1 cellular context compared by ENCODE assay signal in the genomic region with DNA sequence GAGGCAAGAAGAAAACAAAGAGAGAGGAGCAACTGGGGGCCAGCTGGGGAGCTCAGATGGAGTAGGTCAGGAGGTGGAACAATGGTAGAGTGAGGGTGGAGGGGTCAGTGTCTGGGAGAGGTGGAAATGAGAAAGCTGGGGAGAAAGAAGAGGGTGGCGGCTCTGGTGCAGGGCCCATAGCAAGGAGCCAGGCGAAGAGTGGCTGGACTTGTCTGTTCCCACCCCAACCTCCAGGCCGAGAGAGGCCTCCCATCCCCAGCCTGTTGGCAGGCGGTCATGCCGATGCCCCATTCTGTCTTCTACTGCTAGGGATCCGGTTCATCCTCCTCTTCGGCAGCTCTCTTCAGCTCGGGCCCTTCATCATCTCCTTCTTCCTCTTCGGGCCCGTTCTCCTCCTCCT.
TF ChIP-seq lines count a peak whose summit lies in the region.

No MANE protein-coding gene starts in this region.

TF ChIP-seq in GM23338, 12 proteins besides CTCF, POLR2A, EP300 and RAD21:
- TF ChIP-seq, protein P1, sequence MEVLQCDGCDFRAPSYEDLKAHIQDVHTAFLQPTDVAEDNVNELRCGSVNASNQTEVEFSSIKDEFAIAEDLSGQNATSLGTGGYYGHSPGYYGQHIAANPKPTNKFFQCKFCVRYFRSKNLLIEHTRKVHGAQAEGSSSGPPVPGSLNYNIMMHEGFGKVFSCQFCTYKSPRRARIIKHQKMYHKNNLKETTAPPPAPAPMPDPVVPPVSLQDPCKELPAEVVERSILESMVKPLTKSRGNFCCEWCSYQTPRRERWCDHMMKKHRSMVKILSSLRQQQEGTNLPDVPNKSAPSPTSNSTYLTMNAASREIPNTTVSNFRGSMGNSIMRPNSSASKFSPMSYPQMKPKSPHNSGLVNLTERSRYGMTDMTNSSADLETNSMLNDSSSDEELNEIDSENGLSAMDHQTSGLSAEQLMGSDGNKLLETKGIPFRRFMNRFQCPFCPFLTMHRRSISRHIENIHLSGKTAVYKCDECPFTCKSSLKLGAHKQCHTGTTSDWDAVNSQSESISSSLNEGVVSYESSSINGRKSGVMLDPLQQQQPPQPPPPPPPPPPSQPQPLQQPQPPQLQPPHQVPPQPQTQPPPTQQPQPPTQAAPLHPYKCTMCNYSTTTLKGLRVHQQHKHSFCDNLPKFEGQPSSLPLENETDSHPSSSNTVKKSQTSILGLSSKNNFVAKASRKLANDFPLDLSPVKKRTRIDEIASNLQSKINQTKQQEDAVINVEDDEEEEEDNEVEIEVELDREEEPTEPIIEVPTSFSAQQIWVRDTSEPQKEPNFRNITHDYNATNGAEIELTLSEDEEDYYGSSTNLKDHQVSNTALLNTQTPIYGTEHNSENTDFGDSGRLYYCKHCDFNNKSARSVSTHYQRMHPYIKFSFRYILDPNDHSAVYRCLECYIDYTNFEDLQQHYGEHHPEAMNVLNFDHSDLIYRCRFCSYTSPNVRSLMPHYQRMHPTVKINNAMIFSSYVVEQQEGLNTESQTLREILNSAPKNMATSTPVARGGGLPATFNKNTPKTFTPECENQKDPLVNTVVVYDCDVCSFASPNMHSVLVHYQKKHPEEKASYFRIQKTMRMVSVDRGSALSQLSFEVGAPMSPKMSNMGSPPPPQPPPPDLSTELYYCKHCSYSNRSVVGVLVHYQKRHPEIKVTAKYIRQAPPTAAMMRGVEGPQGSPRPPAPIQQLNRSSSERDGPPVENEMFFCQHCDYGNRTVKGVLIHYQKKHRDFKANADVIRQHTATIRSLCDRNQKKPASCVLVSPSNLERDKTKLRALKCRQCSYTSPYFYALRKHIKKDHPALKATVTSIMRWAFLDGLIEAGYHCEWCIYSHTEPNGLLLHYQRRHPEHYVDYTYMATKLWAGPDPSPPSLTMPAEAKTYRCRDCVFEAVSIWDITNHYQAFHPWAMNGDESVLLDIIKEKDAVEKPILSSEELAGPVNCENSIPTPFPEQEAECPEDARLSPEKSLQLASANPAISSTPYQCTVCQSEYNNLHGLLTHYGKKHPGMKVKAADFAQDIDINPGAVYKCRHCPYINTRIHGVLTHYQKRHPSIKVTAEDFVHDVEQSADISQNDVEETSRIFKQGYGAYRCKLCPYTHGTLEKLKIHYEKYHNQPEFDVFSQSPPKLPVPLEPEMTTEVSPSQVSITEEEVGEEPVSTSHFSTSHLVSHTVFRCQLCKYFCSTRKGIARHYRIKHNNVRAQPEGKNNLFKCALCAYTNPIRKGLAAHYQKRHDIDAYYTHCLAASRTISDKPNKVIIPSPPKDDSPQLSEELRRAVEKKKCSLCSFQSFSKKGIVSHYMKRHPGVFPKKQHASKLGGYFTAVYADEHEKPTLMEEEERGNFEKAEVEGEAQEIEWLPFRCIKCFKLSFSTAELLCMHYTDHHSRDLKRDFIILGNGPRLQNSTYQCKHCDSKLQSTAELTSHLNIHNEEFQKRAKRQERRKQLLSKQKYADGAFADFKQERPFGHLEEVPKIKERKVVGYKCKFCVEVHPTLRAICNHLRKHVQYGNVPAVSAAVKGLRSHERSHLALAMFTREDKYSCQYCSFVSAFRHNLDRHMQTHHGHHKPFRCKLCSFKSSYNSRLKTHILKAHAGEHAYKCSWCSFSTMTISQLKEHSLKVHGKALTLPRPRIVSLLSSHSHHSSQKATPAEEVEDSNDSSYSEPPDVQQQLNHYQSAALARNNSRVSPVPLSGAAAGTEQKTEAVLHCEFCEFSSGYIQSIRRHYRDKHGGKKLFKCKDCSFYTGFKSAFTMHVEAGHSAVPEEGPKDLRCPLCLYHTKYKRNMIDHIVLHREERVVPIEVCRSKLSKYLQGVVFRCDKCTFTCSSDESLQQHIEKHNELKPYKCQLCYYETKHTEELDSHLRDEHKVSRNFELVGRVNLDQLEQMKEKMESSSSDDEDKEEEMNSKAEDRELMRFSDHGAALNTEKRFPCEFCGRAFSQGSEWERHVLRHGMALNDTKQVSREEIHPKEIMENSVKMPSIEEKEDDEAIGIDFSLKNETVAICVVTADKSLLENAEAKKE (CRISPR knock-in tag; IDR thresholded peaks at IDR 0.05): no peak
- TF ChIP-seq CREB1 (CRISPR knock-in tag; IDR thresholded peaks at IDR 0.05; ENCODE audit: low read depth) (no peak), NANOG (IDR thresholded peaks at IDR 0.05; ENCODE audit: borderline replicate concordance) (no peak), STAT1 (IDR thresholded peaks at IDR 0.05; ENCODE audit: unreplicated experiment) (no peak), ZNF331 (CRISPR knock-in tag; IDR thresholded peaks at IDR 0.05; ENCODE audit: low read depth) (no peak), JUNB (IDR thresholded peaks at IDR 0.05; ENCODE audit: unreplicated experiment) (no peak), POLR2AphosphoS5 (IDR thresholded peaks at IDR 0.05; ENCODE audit: low read depth) (no peak), ZNF114 (CRISPR knock-in tag; IDR thresholded peaks at IDR 0.05) (no peak), EZH2 (IDR thresholded peaks at IDR 0.05; ENCODE audit: low read depth, unreplicated experiment) (no peak)
- TF ChIP-seq, protein P2, sequence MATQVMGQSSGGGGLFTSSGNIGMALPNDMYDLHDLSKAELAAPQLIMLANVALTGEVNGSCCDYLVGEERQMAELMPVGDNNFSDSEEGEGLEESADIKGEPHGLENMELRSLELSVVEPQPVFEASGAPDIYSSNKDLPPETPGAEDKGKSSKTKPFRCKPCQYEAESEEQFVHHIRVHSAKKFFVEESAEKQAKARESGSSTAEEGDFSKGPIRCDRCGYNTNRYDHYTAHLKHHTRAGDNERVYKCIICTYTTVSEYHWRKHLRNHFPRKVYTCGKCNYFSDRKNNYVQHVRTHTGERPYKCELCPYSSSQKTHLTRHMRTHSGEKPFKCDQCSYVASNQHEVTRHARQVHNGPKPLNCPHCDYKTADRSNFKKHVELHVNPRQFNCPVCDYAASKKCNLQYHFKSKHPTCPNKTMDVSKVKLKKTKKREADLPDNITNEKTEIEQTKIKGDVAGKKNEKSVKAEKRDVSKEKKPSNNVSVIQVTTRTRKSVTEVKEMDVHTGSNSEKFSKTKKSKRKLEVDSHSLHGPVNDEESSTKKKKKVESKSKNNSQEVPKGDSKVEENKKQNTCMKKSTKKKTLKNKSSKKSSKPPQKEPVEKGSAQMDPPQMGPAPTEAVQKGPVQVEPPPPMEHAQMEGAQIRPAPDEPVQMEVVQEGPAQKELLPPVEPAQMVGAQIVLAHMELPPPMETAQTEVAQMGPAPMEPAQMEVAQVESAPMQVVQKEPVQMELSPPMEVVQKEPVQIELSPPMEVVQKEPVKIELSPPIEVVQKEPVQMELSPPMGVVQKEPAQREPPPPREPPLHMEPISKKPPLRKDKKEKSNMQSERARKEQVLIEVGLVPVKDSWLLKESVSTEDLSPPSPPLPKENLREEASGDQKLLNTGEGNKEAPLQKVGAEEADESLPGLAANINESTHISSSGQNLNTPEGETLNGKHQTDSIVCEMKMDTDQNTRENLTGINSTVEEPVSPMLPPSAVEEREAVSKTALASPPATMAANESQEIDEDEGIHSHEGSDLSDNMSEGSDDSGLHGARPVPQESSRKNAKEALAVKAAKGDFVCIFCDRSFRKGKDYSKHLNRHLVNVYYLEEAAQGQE (IDR thresholded peaks at IDR 0.05; ENCODE audit: unreplicated experiment): no peak
